Comparison of ENCODE assay signal across 13 cellular contexts in the genomic region with DNA sequence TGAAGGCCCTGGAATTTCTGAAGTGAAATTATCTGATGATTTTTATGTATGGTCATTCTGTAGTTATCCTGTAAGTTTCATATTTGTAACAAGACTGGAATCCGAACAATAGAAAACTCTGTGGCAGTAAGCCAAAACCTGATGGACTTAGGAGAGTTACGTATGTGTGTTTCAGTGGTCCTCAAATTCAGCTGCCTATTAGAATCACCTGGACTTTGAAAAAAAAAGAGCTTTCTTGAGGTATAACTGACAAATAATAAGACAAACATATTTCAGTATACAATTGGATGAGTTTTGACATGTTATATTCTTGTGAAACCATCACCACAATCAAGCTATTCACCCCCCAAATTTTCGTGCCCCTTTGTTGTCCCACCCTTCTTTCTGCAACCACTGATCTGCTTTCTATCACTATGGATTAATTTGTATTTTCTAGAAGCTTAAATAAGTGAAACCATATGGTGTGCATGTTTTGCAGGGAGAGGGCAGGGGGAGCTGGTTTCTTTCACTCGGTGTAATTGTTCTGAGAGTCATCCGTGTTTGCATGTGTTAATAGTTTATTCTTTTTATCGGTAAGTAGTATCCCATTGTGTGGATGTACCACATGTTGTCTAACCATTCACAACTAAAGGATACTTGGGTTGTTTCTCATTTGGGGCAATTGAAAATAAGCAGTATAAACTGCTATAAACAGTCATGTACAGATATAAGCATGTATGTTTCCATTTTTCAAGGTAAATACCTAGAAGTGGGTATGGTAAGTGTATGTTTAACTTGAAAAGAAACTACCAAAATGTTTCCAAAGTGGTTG. TPM values are rescaled to one million over a fixed set of nuclear protein-coding genes. Genes with fewer than 3 reads are reported as not detected.
DNase-seq lines count a peak whose midpoint lies in the region; ATAC-seq and TF ChIP-seq lines count a peak whose summit lies in the region.
"Had no signal": no experiment of that assay in that cellular context is flagged by ENCODE, and none has a peak within 500 bp of the region (broad histone marks: within the 10 kb centered on the region; RNA-seq: fewer than 3 reads in every experiment).

No MANE protein-coding gene starts in this region.

- no peak for ATAC-seq in CD4-positive, CD25-positive, alpha-beta regulatory T cell (ENCODE audit: low read depth in 2 of 2)
- no peak for ATAC-seq in GM19455 (IDR thresholded peaks at IDR 0.05; ENCODE audit: unreplicated experiment)
- ATAC-seq in GM19395 (IDR thresholded peaks at IDR 0.05; ENCODE audit: unreplicated experiment) = no peak

- no peaks in the 10 kb centered on the region for H3K79me2 ChIP-seq in MM.1S (ENCODE audit: low read length)

- no peaks in the 10 kb centered on the region for H3K36me3 Mint-ChIP-seq in CD4-positive, CD25-positive, alpha-beta regulatory T cell
- H3K36me3 Mint-ChIP-seq in dendritic cell treated with granulocyte-macrophage colony-stimulating factor and Interleukin-4, amounts not matched to agents 40 ng/mL and 50 ng/mL, for 4 days (ENCODE audit: low read depth) = peaks cover 7% of the 10 kb centered on the region
- H3K36me3 Mint-ChIP-seq in nephron (ENCODE audit: low read depth) = peaks cover 4% of the 10 kb centered on the region
- H3K36me3 Mint-ChIP-seq: stimulated activated effector memory CD8-positive, alpha-beta T cell treated with anti-CD3 and anti-CD28 coated beads, Interleukin-12 subunit alpha, Interleukin-12 subunit beta, amount 100 ng/mL, for 72 hours had no signal

- H3K9me2 ChIP-seq in MM.1S (replicated peaks; ENCODE audit: insufficient read depth, low read length) = no peaks in the 10 kb centered on the region

- no peaks in the 10 kb centered on the region for H3K27me3 ChIP-seq in CD4-positive, CD25-positive, alpha-beta regulatory T cell (ENCODE audit: control insufficient read depth, insufficient read depth, low read length)
- no peaks in the 10 kb centered on the region for H3K27me3 ChIP-seq in MM.1S (replicated peaks; ENCODE audit: insufficient read depth, low read length)

- H3K9me3 ChIP-seq in CD4-positive, CD25-positive, alpha-beta regulatory T cell (ENCODE audit: control insufficient read depth in 2 of 2, low read length in 2 of 2) = no peaks in the 10 kb centered on the region
- H3K9me3 ChIP-seq in MM.1S (replicated peaks; ENCODE audit: insufficient read depth, low read length) = no peaks in the 10 kb centered on the region

- no peaks in the 10 kb centered on the region for H4K20me1 ChIP-seq in MM.1S (ENCODE audit: insufficient read depth, low read length)

- H3K27ac ChIP-seq in CD4-positive, CD25-positive, alpha-beta regulatory T cell (ENCODE audit: insufficient read depth, low read length, poor library complexity, severe bottlenecking) = no peak overlapping the region
- peak overlapping the region; percentile 95 for H3K27ac ChIP-seq in MM.1S (ENCODE audit: low read length)
- H3K27ac ChIP-seq: VCaP had no signal

- intact Hi-C loops in dendritic cell treated with granulocyte-macrophage colony-stimulating factor and Interleukin-4, amounts not matched to agents 40 ng/mL and 50 ng/mL, for 4 days (cut with micrococcal nuclease) = loop anchor here (1.0 kb wide), 2 partner anchors 15 to 21 kb away; no protein-coding TSS in a partner anchor

- peak overlapping the region; percentile 63 for H3K9ac ChIP-seq in MM.1S (ENCODE audit: low read length)

- H3K4me3 ChIP-seq in CD4-positive, CD25-positive, alpha-beta regulatory T cell (ENCODE audit: low read depth, low read length) = no peak overlapping the region
- peak overlapping the region; percentile 25; the same call in 1 of the 2 replicates for H3K4me3 ChIP-seq in MM.1S (ENCODE audit: low read length)

- no peaks in the 10 kb centered on the region for H3K36me3 ChIP-seq in CD4-positive, CD25-positive, alpha-beta regulatory T cell (ENCODE audit: control insufficient read depth, insufficient read depth, low read length)
- H3K36me3 ChIP-seq in MM.1S (replicated peaks; ENCODE audit: insufficient read depth, low read length) = no peaks in the 10 kb centered on the region

- no peaks in the 10 kb centered on the region for H3K27me3 Mint-ChIP-seq in CD4-positive, CD25-positive, alpha-beta regulatory T cell
- peaks cover 6% of the 10 kb centered on the region for H3K27me3 Mint-ChIP-seq in dendritic cell treated with granulocyte-macrophage colony-stimulating factor and Interleukin-4, amounts not matched to agents 40 ng/mL and 50 ng/mL, for 4 days
- H3K27me3 Mint-ChIP-seq in nephron (ENCODE audit: low read depth) = no peaks in the 10 kb centered on the region

- H3K4me3 Mint-ChIP-seq in CD4-positive, CD25-positive, alpha-beta regulatory T cell = no peak overlapping the region
- H3K4me3 Mint-ChIP-seq in dendritic cell treated with granulocyte-macrophage colony-stimulating factor and Interleukin-4, amounts not matched to agents 40 ng/mL and 50 ng/mL, for 4 days = no peak overlapping the region
- H3K4me3 Mint-ChIP-seq in nephron = no peak overlapping the region
- H3K4me3 Mint-ChIP-seq: stimulated activated effector memory CD8-positive, alpha-beta T cell treated with anti-CD3 and anti-CD28 coated beads, Interleukin-12 subunit alpha, Interleukin-12 subunit beta, amount 100 ng/mL, for 72 hours had no signal

- H3K4me1 Mint-ChIP-seq in CD4-positive, CD25-positive, alpha-beta regulatory T cell = peaks cover 30 to 64% (median 43%) of the 10 kb centered on the region in 4 donors
- H3K4me1 Mint-ChIP-seq in dendritic cell treated with granulocyte-macrophage colony-stimulating factor and Interleukin-4, amounts not matched to agents 40 ng/mL and 50 ng/mL, for 4 days (ENCODE audit: low read depth) = peaks cover 57% of the 10 kb centered on the region
- peaks cover 56% of the 10 kb centered on the region for H3K4me1 Mint-ChIP-seq in nephron

- peak overlapping the region in 2 of 3 donors; percentile 9 to 28 for H3K27ac Mint-ChIP-seq in CD4-positive, CD25-positive, alpha-beta regulatory T cell
- H3K27ac Mint-ChIP-seq in dendritic cell treated with granulocyte-macrophage colony-stimulating factor and Interleukin-4, amounts not matched to agents 40 ng/mL and 50 ng/mL, for 4 days = peak overlapping the region; percentile 72
- peak overlapping the region; percentile 73 to 85 (median 84) for H3K27ac Mint-ChIP-seq in nephron
- H3K27ac Mint-ChIP-seq: stimulated activated effector memory CD8-positive, alpha-beta T cell treated with anti-CD3 and anti-CD28 coated beads, Interleukin-12 subunit alpha, Interleukin-12 subunit beta, amount 100 ng/mL, for 72 hours had no signal

- H3F3A ChIP-seq in MM.1S (ENCODE audit: insufficient read depth, low read length) = peaks cover 48% of the 10 kb centered on the region

- peaks cover 0 to 2% (median 1%) of the 10 kb centered on the region in 7 donors for H3K9me3 Mint-ChIP-seq in CD4-positive, CD25-positive, alpha-beta regulatory T cell
- peaks cover 9% of the 10 kb centered on the region for H3K9me3 Mint-ChIP-seq in dendritic cell treated with granulocyte-macrophage colony-stimulating factor and Interleukin-4, amounts not matched to agents 40 ng/mL and 50 ng/mL, for 4 days
- peaks cover 6% of the 10 kb centered on the region for H3K9me3 Mint-ChIP-seq in nephron

- no peak for TF ChIP-seq CTCF in MM.1S (IDR thresholded peaks at IDR 0.05; ENCODE audit: low read length)
- no peak for TF ChIP-seq CTCF in nephron (IDR thresholded peaks at IDR 0.05; ENCODE audit: unreplicated experiment in 3 of 3)

- H2AFZ ChIP-seq in MM.1S (ENCODE audit: low read length) = no peak overlapping the region

- H3K4me1 ChIP-seq in CD4-positive, CD25-positive, alpha-beta regulatory T cell (ENCODE audit: control insufficient read depth, insufficient read depth, low read length, poor library complexity, severe bottlenecking) = peaks cover 36% of the 10 kb centered on the region
- H3K4me1 ChIP-seq in MM.1S (ENCODE audit: low read length) = peaks cover 51% of the 10 kb centered on the region

- peak overlapping the region; percentile 71 for H3K4me2 ChIP-seq in MM.1S (ENCODE audit: low read depth, low read length)

- no peak for DNase-seq in CD4-positive, CD25-positive, alpha-beta regulatory T cell
- DNase-seq in MM.1S (no peak), SW480 (ENCODE audit: low spot score) (no peak)
- DNase-seq in activated T-cell treated with anti-CD3 and anti-CD28 coated beads, Interleukin-2, amount 50 U/mL, for 48 hours = no peak
- DNase-seq: activated effector memory CD4-positive, alpha-beta T cell treated with anti-CD3 and anti-CD28 coated beads, Interleukin-2, amount 50 U/mL, for 16 hours; effector CD4-positive, alpha-beta T cell; stimulated activated CD4-positive, alpha-beta T cell treated with anti-CD3 and anti-CD28 coated beads, Interleukin-15, amount 100 ng/mL, for 24 hours had no signal

RNA-seq across cellular contexts. Expression of gene EML4, which starts 50.2 kb away (rescaled TPM):
- total RNA-seq in CD4-positive, CD25-positive, alpha-beta regulatory T cell = 293 TPM
- polyA plus RNA-seq in CD4-positive, CD25-positive, alpha-beta regulatory T cell = 10 to 100 TPM; 83.7 to 92.7 (median 89.7) TPM

Comparison
In these comparisons a context has a peak if more than half of its experiments do, and no peak if none do; other contexts are left out.
1. H3K27ac Mint-ChIP-seq: peak in every context shown above with its lines; median percentile 84 in nephron; 72 in dendritic cell treated with granulocyte-macrophage colony-stimulating factor and Interleukin-4, amounts not matched to agents 40 ng/mL and 50 ng/mL, for 4 days; 18 in CD4-positive, CD25-positive, alpha-beta regulatory T cell.